In the genomic region with DNA sequence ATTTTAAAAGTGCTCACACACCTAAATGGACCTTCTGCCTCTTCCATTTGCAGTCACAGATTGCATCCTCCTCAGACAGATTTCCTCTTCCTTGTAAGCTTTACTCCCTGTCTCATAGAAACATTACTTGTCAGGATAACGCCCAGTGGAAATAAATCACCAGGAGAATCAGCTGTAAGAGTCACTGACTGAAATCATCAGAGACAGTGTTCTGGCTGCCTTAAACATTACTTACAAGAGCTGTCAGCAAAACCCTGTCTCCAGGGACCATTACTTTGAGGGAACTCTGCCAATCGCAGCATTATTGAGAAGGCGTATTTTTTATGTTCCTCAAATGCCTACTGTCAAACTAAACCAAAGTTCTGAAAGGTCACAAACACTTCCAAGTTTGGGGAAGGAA, we compare ENCODE assay signal across 12 cellular contexts. TPM values are rescaled to one million over a fixed set of nuclear protein-coding genes. Genes with fewer than 3 reads are reported as not detected.
DNase-seq lines count a peak whose midpoint lies in the region; ATAC-seq and TF ChIP-seq lines count a peak whose summit lies in the region.
"Had no signal": no experiment of that assay in that cellular context is flagged by ENCODE, and none has a peak within 500 bp of the region (broad histone marks: within the 10 kb centered on the region; RNA-seq: fewer than 3 reads in every experiment).

No MANE protein-coding gene starts in this region.

- no peaks in the 10 kb centered on the region for H3K27me3 ChIP-seq in ascending aorta

- H3K4me1 ChIP-seq in ascending aorta = peaks cover 0 to 2% of the 10 kb centered on the region in 2 donors

- no peak for TF ChIP-seq CTCF in ascending aorta (IDR thresholded peaks at IDR 0.05)

- peak; percentile 79 for ATAC-seq in left ventricle myocardium superior
- ATAC-seq in stimulated activated naive CD8-positive, alpha-beta T cell treated with anti-CD3 and anti-CD28 coated beads, Interleukin-15, Interleukin-2, amounts not matched to agents 100 U/mL and 50 U/mL, for 24 hours = no peak

- no peaks in the 10 kb centered on the region for H3K9me3 ChIP-seq in ascending aorta

- intact Hi-C loops in ascending aorta (cut with DNase I) = no loop called here
- intact Hi-C loops in left ventricle myocardium superior (cut with micrococcal nuclease) = no loop called here

- peak; percentile 45 for DNase-seq in HCEC 1CT
- DNase-seq in ascending aorta (ENCODE audit: low spot score in 2 of 2) = no peak
- no peak for DNase-seq in left ventricle myocardium superior
- DNase-seq in stromal cell of bone marrow (ENCODE audit: low read depth) = peak; percentile 93
- no peak for DNase-seq in NCI-H1694 (lab: John Stamatoyannopoulos, UW)
- no peak for DNase-seq in stimulated activated naive CD8-positive, alpha-beta T cell treated with anti-CD3 and anti-CD28 coated beads, Interleukin-15, Interleukin-2, amounts not matched to agents 100 U/mL and 50 U/mL, for 24 hours
- no peak for DNase-seq in Ammon's horn (ENCODE audit: low spot score)
- no peak for DNase-seq in DMS153 treated with DMSO at 0.1 percent for 48 hours (lab: John Stamatoyannopoulos, UW; ENCODE audit: unreplicated experiment)
- DNase-seq: activated CD4-positive, alpha-beta T cell treated with anti-CD3 and anti-CD28 coated beads, Interleukin-2, amount 10 ng/mL, durations not matched to agents 24 days and 14 days; activated naive CD8-positive, alpha-beta T cell treated with anti-CD3 and anti-CD28 coated beads, Interleukin-2, amount 10 ng/mL, durations not matched to agents 7 days and 5 days; mammary epithelial cell had no signal

- no peak overlapping the region for H3K4me3 ChIP-seq in ascending aorta
- H3K4me3 ChIP-seq: smooth muscle cell had no signal

- no peaks in the 10 kb centered on the region for H3K36me3 ChIP-seq in ascending aorta

- peak overlapping the region; percentile 36 to 80 for H3K27ac ChIP-seq in ascending aorta

RNA-seq across cellular contexts. Expression of gene DPYSL3, which starts 5.9 kb away (rescaled TPM):
- total RNA-seq in ascending aorta (110 TPM), left ventricle myocardium superior (19.5 TPM)
- total RNA-seq: activated naive CD8-positive, alpha-beta T cell treated with anti-CD3 and anti-CD28 coated beads, Interleukin-2, amount 10 ng/mL, durations not matched to agents 7 days and 5 days had no signal

Comparison
In these comparisons a context has a peak if more than half of its experiments do, and no peak if none do; other contexts are left out.
1. DNase-seq: peak in HCEC 1CT (single experiment) and stromal cell of bone marrow (single experiment); none in ascending aorta (0 of 2), left ventricle myocardium superior (single experiment), NCI-H1694 (single experiment), stimulated activated naive CD8-positive, alpha-beta T cell treated with anti-CD3 and anti-CD28 coated beads, Interleukin-15, Interleukin-2, amounts not matched to agents 100 U/mL and 50 U/mL, for 24 hours (single experiment), Ammon's horn (single experiment) and DMS153 treated with DMSO at 0.1 percent for 48 hours (single experiment).